ENCODE assay signal across 19 cellular contexts in genomic region chr12:27324452-27324999, GRCh38. TPM values are rescaled to one million over a fixed set of nuclear protein-coding genes. Genes with fewer than 3 reads are reported as not detected.
DNase-seq lines count a peak whose midpoint lies in the region; ATAC-seq, FAIRE-seq and TF ChIP-seq lines count a peak whose summit lies in the region.
"Had no signal": no experiment of that assay in that cellular context is flagged by ENCODE, and none has a peak within 500 bp of the region (broad histone marks: within the 10 kb centered on the region; RNA-seq: fewer than 3 reads in every experiment).

No MANE protein-coding gene starts in this region.

- DNase-seq in AG10803 (ENCODE audit: low read depth) (peak; percentile 65), IMR-90 (no peak), pancreas (no peak), NCI-H146 (lab: John Stamatoyannopoulos, UW) (no peak), breast epithelium (ENCODE audit: low spot score in 2 of 2) (no peak), left lobe of liver (ENCODE audit: low spot score) (no peak), inferior parietal cortex (ENCODE audit: extremely low spot score) (no peak)
- DNase-seq: BE2C; CD4-positive, alpha-beta T cell; DMS79; NCI-H1048; NCI-H2081 treated with DMSO at 0.1 percent for 48 hours; NCI-H510A treated with DMSO at 0.1 percent for 48 hours; NCI-H82 had no signal

- H3K36me3 ChIP-seq in IMR-90 (ENCODE audit: control insufficient read depth, insufficient read depth, low read length) (peaks cover 11% of the 10 kb centered on the region), pancreas (peaks cover 0 to 23% (median 0%) of the 10 kb centered on the region in 3 donors), breast epithelium (no peaks in the 10 kb centered on the region)

- intact Hi-C loops in IMR-90 (cut with micrococcal nuclease) = no loop called here
- intact Hi-C loops in pancreas (cut with DNase I) = no loop called here
- intact Hi-C loops in breast epithelium (cut with DNase I; ENCODE audit: low total_unique reads) = no loop called here

- H3K4me3 ChIP-seq in AG10803 (ENCODE audit: low read length) (no peak overlapping the region), IMR-90 (ENCODE audit: insufficient read depth, low read depth, low read length) (no peak overlapping the region), pancreas (no peak overlapping the region), breast epithelium (no peak overlapping the region)

- no peak overlapping the region for H3K56ac ChIP-seq in IMR-90 (ENCODE audit: extremely low read depth, insufficient read depth, low read length)

- peaks cover 5% of the 10 kb centered on the region; the same call in 1 of the 2 replicates for H4K20me1 ChIP-seq in IMR-90 (ENCODE audit: insufficient read depth, low read length)

- H3K9ac ChIP-seq in IMR-90 (ENCODE audit: low read depth, low read length) = no peak overlapping the region
- H3K9ac ChIP-seq: KMS-11 had no signal

- H3K27ac ChIP-seq in IMR-90 (ENCODE audit: insufficient read depth, low read length) (no peak overlapping the region), pancreas (no peak overlapping the region), breast epithelium (no peak overlapping the region)
- H3K27ac ChIP-seq: KMS-11 had no signal

- H3K9me3 ChIP-seq in IMR-90 (ENCODE audit: control insufficient read depth, insufficient read depth, low read length) (no peaks in the 10 kb centered on the region), pancreas (no peaks in the 10 kb centered on the region), breast epithelium (no peaks in the 10 kb centered on the region)
- H3K9me3 ChIP-seq: BE2C had no signal

- dilution Hi-C loops in IMR-90 (cut with HindIII; ENCODE audit: low sequenced_read_pairs, unreplicated experiment) = no loop called here

- H4K91ac ChIP-seq in IMR-90 (ENCODE audit: insufficient read depth, low read depth, low read length) = no peak overlapping the region

- H2AK5ac ChIP-seq in IMR-90 (ENCODE audit: low read depth, low read length) = no peak overlapping the region

- TF ChIP-seq RAD21 in IMR-90 (IDR thresholded peaks at IDR 0.05; ENCODE audit: low read length) = no peak

- no peak overlapping the region for H3K4ac ChIP-seq in IMR-90 (ENCODE audit: low read depth, low read length)

- no peak overlapping the region for H4K5ac ChIP-seq in IMR-90 (ENCODE audit: low read depth, low read length)

- H2AK9ac ChIP-seq in IMR-90 (replicated peaks; ENCODE audit: low read depth, low read length, poor library complexity) = no peak overlapping the region

- TF ChIP-seq CTCF in AG10803 (conservative IDR thresholded peaks at IDR 0.05; ENCODE audit: low read length) = no peak
- TF ChIP-seq CTCF in IMR-90 (conservative IDR thresholded peaks at IDR 0.05; ENCODE audit: low read depth, low read length) = no peak
- TF ChIP-seq CTCF in pancreas (IDR thresholded peaks at IDR 0.05) = no peak
- no peak for TF ChIP-seq CTCF in breast epithelium (IDR thresholded peaks at IDR 0.05)

- no peak overlapping the region for H3K23ac ChIP-seq in IMR-90 (ENCODE audit: low read depth, low read length)

- no CpG with 5 or more reads among the region's 2 CpGs for WGBS in IMR-90 (ENCODE audit: extremely low coverage in 2 of 2, insufficient read length in 1 of 2), 2 experiments
- WGBS in pancreas, 2 donors = 56 to 66% methylated on average over 2 of the region's 2 CpGs

- FAIRE-seq in endometrium (lab: Jason Lieb, UNC) = peak; percentile 59
- FAIRE-seq in pancreas (lab: Jason Lieb, UNC) = peak; percentile 9
- FAIRE-seq: D721Med, H1, HepG2 had no signal

- H3K27me3 ChIP-seq in IMR-90 (ENCODE audit: control insufficient read depth, insufficient read depth, low read length) = no peaks in the 10 kb centered on the region
- no peaks in the 10 kb centered on the region for H3K27me3 ChIP-seq in pancreas
- H3K27me3 ChIP-seq in breast epithelium = no peaks in the 10 kb centered on the region
- H3K27me3 ChIP-seq: BE2C had no signal

- POLR2A ChIA-PET in IMR-90 (lab: Charles Lee; ENCODE audit: unreplicated experiment) = interaction anchor here (0.6 kb wide), 1 partner anchor 222 kb away, joined by 6 read pairs; no protein-coding TSS in a partner anchor

- no peak overlapping the region for H3K4me2 ChIP-seq in IMR-90 (ENCODE audit: low read depth, low read length)
- H3K4me2 ChIP-seq: KMS-11 had no signal

- TF ChIP-seq POLR2A in IMR-90 (IDR thresholded peaks at IDR 0.05; ENCODE audit: low read depth, low read length) (no peak), breast epithelium (IDR thresholded peaks at IDR 0.05) (no peak)

- no peak overlapping the region for H2BK5ac ChIP-seq in IMR-90 (ENCODE audit: low read depth, low read length, poor library complexity, severe bottlenecking)

- H2AFZ ChIP-seq in IMR-90 (replicated peaks; ENCODE audit: low read length, poor library complexity) = no peak overlapping the region

- in situ Hi-C loops in IMR-90 (cut with MboI; ENCODE audit: low sequenced_read_pairs) = no loop called here

- H3K18ac ChIP-seq in IMR-90 (ENCODE audit: low read depth, low read length) = no peak overlapping the region

- H2BK15ac ChIP-seq in IMR-90 (ENCODE audit: low read depth, low read length) = no peak overlapping the region

- H2BK20ac ChIP-seq in IMR-90 (ENCODE audit: low read depth, low read length) = no peak overlapping the region

- ATAC-seq in IMR-90 (ENCODE audit: low read depth) = no peak
- ATAC-seq in pancreas = no peak
- ATAC-seq in left lobe of liver = no peak
- ATAC-seq: HepG2 had no signal

- TSS peak; percentile 45 for BruUV-seq in IMR-90 (replicated peaks; lab: Mats Ljungman, UMichigan)

- H3K79me1 ChIP-seq in IMR-90 (ENCODE audit: low read depth in 1 of 2, low read length in 2 of 2) = peaks cover 0 to 5% of the 10 kb centered on the region in 2 experiments; a peak in 1 of 4 replicates

- H3K4me1 ChIP-seq in IMR-90 (ENCODE audit: control insufficient read depth, insufficient read depth, low read length) (peaks cover 5% of the 10 kb centered on the region), pancreas (no peaks in the 10 kb centered on the region), breast epithelium (no peaks in the 10 kb centered on the region)
- H3K4me1 ChIP-seq: BE2C had no signal

- H3K9me1 ChIP-seq in IMR-90 (ENCODE audit: insufficient read depth, low read length) = peaks cover 5% of the 10 kb centered on the region

- no peak overlapping the region for H2BK120ac ChIP-seq in IMR-90 (ENCODE audit: low read depth, low read length)

- CTCF ChIA-PET in IMR-90 (lab: Yijun Ruan, JAX) = interaction anchor here (0.7 kb wide), 1 partner anchor 39 kb away, joined by 3 read pairs; no protein-coding TSS in a partner anchor

- no peak overlapping the region for H4K8ac ChIP-seq in IMR-90 (ENCODE audit: low read depth in 2 of 2, low read length in 2 of 2)

- H3K14ac ChIP-seq in IMR-90 (replicated peaks; ENCODE audit: low read depth, low read length) = no peak overlapping the region

TF ChIP-seq in IMR-90, 13 proteins besides CTCF, POLR2A, EP300 and RAD21:
- TF ChIP-seq CHD1 (IDR thresholded peaks at IDR 0.05; ENCODE audit: low read depth, low read length) = no peak
- no peak for TF ChIP-seq MAFK (IDR thresholded peaks at IDR 0.05; ENCODE audit: low read depth, low read length)
- TF ChIP-seq CEBPB (IDR thresholded peaks at IDR 0.05; ENCODE audit: low read depth, low read length) = no peak
- TF ChIP-seq ELK1 (IDR thresholded peaks at IDR 0.05; ENCODE audit: borderline replicate concordance, low read depth, low read length) = no peak

RNA-seq across cellular contexts. Expression of gene BMAL2, which starts 8.1 kb away (rescaled TPM):
- total RNA-seq in IMR-90 (2012; rRNA removed) (55.3 and 57.0 TPM in 2 replicates), pancreas (1 to 10 TPM in 5 of 6 donors, under 1 TPM in 1; 0.94 to 9.5 (median 3.4) TPM), breast epithelium (1 to 10 TPM; 1.3 to 2.4 (median 1.3) TPM), left lobe of liver (2.6 TPM)
- polyA plus RNA-seq in IMR-90 (2012; rRNA removed) (8.7 and 11.0 TPM in 2 replicates), pancreas (1 to 10 TPM in 1 of 2 donors, under 1 TPM in 1; 0.61 to 2.0 TPM)
- polyA plus RNA-seq in IMR-90 (2012; cell fraction: cytosol; rRNA removed) = 2.4 and 3.4 TPM in 2 replicates
- 1.5 and 5.3 TPM in 2 replicates for polyA plus RNA-seq in IMR-90 (2012; cell fraction: nucleus; rRNA removed; ENCODE audit: low replicate concordance)
